ENCODE assay signal across 1 cellular context in the genomic region with DNA sequence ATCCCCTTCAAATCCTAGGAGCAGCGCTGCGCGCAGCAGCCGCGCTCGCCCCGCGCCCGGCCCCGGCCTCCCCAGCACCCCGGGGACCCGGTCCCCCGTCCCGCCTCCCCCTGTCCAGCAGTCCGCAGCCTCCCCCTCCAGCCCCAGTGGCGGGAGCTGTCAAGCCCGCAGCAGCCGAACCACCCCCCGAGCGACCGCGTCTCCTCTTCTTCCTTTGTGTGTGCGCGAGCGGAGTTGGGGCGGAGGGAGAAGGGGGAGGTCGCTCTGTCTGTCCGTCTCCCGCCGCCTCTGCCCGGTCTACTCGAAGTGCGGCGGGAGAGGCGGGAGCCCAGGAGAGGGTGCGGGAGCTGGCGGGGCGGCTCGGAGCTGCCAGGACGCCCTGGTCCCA.
TF ChIP-seq lines count a peak whose summit lies in the region.

No MANE protein-coding gene starts in this region.

TF ChIP-seq in GM12878, 131 proteins besides CTCF, POLR2A, EP300 and RAD21 (continued from another document):
- TF ChIP-seq, protein P1, sequence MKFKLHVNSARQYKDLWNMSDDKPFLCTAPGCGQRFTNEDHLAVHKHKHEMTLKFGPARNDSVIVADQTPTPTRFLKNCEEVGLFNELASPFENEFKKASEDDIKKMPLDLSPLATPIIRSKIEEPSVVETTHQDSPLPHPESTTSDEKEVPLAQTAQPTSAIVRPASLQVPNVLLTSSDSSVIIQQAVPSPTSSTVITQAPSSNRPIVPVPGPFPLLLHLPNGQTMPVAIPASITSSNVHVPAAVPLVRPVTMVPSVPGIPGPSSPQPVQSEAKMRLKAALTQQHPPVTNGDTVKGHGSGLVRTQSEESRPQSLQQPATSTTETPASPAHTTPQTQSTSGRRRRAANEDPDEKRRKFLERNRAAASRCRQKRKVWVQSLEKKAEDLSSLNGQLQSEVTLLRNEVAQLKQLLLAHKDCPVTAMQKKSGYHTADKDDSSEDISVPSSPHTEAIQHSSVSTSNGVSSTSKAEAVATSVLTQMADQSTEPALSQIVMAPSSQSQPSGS (IDR thresholded peaks at IDR 0.05; ENCODE audit: low read length), result no peak
- TF ChIP-seq IKZF1 (conservative IDR thresholded peaks at IDR 0.05), result no peak
- no peak for TF ChIP-seq SP1 (IDR thresholded peaks at IDR 0.05; ENCODE audit: low read depth, low read length)
- TF ChIP-seq ZNF274 (IDR thresholded peaks at IDR 0.05; ENCODE audit: insufficient read depth, insufficient read length), result no peak
- TF ChIP-seq SMAD5 (IDR thresholded peaks at IDR 0.05; ENCODE audit: low read depth), result no peak
- no peak for TF ChIP-seq ETV6 (conservative IDR thresholded peaks at IDR 0.05 in 1 of 2, IDR thresholded peaks at IDR 0.05 in 1 of 2; ENCODE audit: borderline replicate concordance in 1 of 2, low read depth in 1 of 2)
- no peak for TF ChIP-seq JUND (IDR thresholded peaks at IDR 0.05; ENCODE audit: low read depth, low read length)
- no peak for TF ChIP-seq ZNF622 (IDR thresholded peaks at IDR 0.05)
- no peak for TF ChIP-seq KLF5 (IDR thresholded peaks at IDR 0.05; ENCODE audit: partially characterized antibody)
- no peak for TF ChIP-seq MYC (IDR thresholded peaks at IDR 0.05; ENCODE audit: insufficient read depth, insufficient read length, insufficient replicate concordance, low read length, severe bottlenecking)
- no peak for TF ChIP-seq BCL3 (IDR thresholded peaks at IDR 0.05; ENCODE audit: borderline replicate concordance, insufficient read depth, low read depth, low read length, poor library complexity, severe bottlenecking)
- TF ChIP-seq SUPT20H (IDR thresholded peaks at IDR 0.05; ENCODE audit: borderline replicate concordance, control insufficient read depth, low read depth, low read length), result no peak
- TF ChIP-seq, protein P2, sequence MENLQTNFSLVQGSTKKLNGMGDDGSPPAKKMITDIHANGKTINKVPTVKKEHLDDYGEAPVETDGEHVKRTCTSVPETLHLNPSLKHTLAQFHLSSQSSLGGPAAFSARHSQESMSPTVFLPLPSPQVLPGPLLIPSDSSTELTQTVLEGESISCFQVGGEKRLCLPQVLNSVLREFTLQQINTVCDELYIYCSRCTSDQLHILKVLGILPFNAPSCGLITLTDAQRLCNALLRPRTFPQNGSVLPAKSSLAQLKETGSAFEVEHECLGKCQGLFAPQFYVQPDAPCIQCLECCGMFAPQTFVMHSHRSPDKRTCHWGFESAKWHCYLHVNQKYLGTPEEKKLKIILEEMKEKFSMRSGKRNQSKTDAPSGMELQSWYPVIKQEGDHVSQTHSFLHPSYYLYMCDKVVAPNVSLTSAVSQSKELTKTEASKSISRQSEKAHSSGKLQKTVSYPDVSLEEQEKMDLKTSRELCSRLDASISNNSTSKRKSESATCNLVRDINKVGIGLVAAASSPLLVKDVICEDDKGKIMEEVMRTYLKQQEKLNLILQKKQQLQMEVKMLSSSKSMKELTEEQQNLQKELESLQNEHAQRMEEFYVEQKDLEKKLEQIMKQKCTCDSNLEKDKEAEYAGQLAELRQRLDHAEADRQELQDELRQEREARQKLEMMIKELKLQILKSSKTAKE (IDR thresholded peaks at IDR 0.05; ENCODE audit: low read depth, poor library complexity, severe bottlenecking), result no peak
- no peak for TF ChIP-seq ZNF217 (IDR thresholded peaks at IDR 0.05)
